In genomic region chr1:15007368-15007767, GRCh38 we compare ENCODE assay signal across 18 cellular contexts.
A peak's percentile ranks its signal among the peaks of the same experiment; 100 is the strongest.
DNase-seq lines count a peak whose midpoint lies in the region; ATAC-seq, FAIRE-seq and TF ChIP-seq lines count a peak whose summit lies in the region.
"Had no signal": no experiment of that assay in that cellular context is flagged by ENCODE, and none has a peak within 500 bp of the region (broad histone marks: within the 10 kb centered on the region; RNA-seq: fewer than 3 reads in every experiment).

No MANE protein-coding gene starts in this region.

- TF ChIP-seq CTCF in kidney (IDR thresholded peaks at IDR 0.05; ENCODE audit: borderline replicate concordance, extremely low read depth, insufficient read depth) (no peak), parathyroid adenoma (IDR thresholded peaks at IDR 0.05) (no peak), HepG2 (CRISPR knock-in tag; IDR thresholded peaks at IDR 0.05) (no peak)

- ATAC-seq in right cardiac atrium: peak in 1 of 2 donors; percentile 10
- ATAC-seq in HepG2: no peak
- ATAC-seq: A549 had no signal

- H3K9ac ChIP-seq in kidney (ENCODE audit: low read length in 2 of 2): no peak overlapping the region
- no peak overlapping the region for H3K9ac ChIP-seq in parathyroid adenoma
- H3K9ac ChIP-seq in HepG2 (ENCODE audit: insufficient read depth, low read depth, low read length): no peak overlapping the region

- peak in 1 of 3 donors; percentile 52 for DNase-seq in right cardiac atrium
- DNase-seq in cardiac septum (ENCODE audit: low spot score): no peak
- no peak for DNase-seq in kidney
- no peak for DNase-seq in HepG2 (ENCODE audit: low spot score)
- no peak for DNase-seq in stimulated activated naive CD4-positive, alpha-beta T cell (lab: John Stamatoyannopoulos, UW)
- DNase-seq in urothelium cell line (ENCODE audit: low spot score): no peak
- DNase-seq: EL, GF-D8, KBM-7, NCI-H1092, NCI-H1436, NCI-H187 treated with DMSO at 0.1 percent for 48 hours, NCI-H2227 treated with DMSO at 0.1 percent for 48 hours had no signal

- FAIRE-seq in kidney (lab: Jason Lieb, UNC): no peak
- FAIRE-seq in HepG2 (lab: Jason Lieb, UNC): no peak
- no peak for FAIRE-seq in urothelium cell line (lab: Jason Lieb, UNC)
- FAIRE-seq: A549, GM19239, H54 had no signal

- H3K27me3 ChIP-seq in right cardiac atrium (ENCODE audit: control insufficient read depth, insufficient read depth): no peaks in the 10 kb centered on the region
- no peaks in the 10 kb centered on the region for H3K27me3 ChIP-seq in parathyroid adenoma (ENCODE audit: control insufficient read depth, insufficient read depth, low read length)
- no peaks in the 10 kb centered on the region for H3K27me3 ChIP-seq in HepG2 (ENCODE audit: control insufficient read depth in 1 of 2, insufficient read depth in 2 of 2, low read length in 2 of 2)

- WGBS in right cardiac atrium: 89% methylated on average over 11 of the region's 11 CpGs
- WGBS in HepG2 (ENCODE audit: low lambda C conversion rate): 90% methylated on average over 4 of the region's 11 CpGs

- H3K4me3 ChIP-seq in right cardiac atrium (ENCODE audit: low read length) (no peak overlapping the region), kidney (ENCODE audit: low read length in 2 of 2) (no peak overlapping the region), parathyroid adenoma (ENCODE audit: low read depth, low read length) (no peak overlapping the region), HepG2 (replicated peaks in 1 of 3; ENCODE audit: insufficient read depth in 1 of 3, low read depth in 2 of 3, low read length in 3 of 3) (no peak overlapping the region)
- H3K4me3 ChIP-seq: A549 had no signal

- intact Hi-C loops in right cardiac atrium (cut with DNase I) (no loop called here), cardiac septum (cut with DNase I) (no loop called here), kidney (cut with DNase I) (no loop called here), HepG2 (cut with micrococcal nuclease; ENCODE audit: unreplicated experiment) (no loop called here)

- H3K9me3 ChIP-seq in right cardiac atrium (ENCODE audit: control insufficient read depth, low read length) (no peaks in the 10 kb centered on the region), kidney (ENCODE audit: control insufficient read depth in 1 of 2, low read length in 2 of 2) (no peaks in the 10 kb centered on the region), parathyroid adenoma (ENCODE audit: control insufficient read depth, low read length) (no peaks in the 10 kb centered on the region), HepG2 (ENCODE audit: low read length) (no peaks in the 10 kb centered on the region)
- H3K9me3 ChIP-seq: A549 had no signal

- no peaks in the 10 kb centered on the region for H4K20me1 ChIP-seq in HepG2 (ENCODE audit: insufficient read depth, low read length)

- peaks cover 6% of the 10 kb centered on the region for H3K4me1 ChIP-seq in right cardiac atrium (ENCODE audit: control insufficient read depth, insufficient read depth, low read length)
- peaks cover 26 to 41% of the 10 kb centered on the region in 2 donors for H3K4me1 ChIP-seq in kidney (ENCODE audit: control insufficient read depth in 1 of 2, insufficient read depth in 1 of 2, low read depth in 1 of 2, low read length in 2 of 2)
- peaks cover 27% of the 10 kb centered on the region for H3K4me1 ChIP-seq in parathyroid adenoma
- H3K4me1 ChIP-seq in HepG2 (ENCODE audit: insufficient read depth, low read length): peaks cover 28% of the 10 kb centered on the region

- BruUV-seq in HepG2 (replicated peaks; lab: Mats Ljungman, UMichigan): no TSS peak

- CTCF ChIA-PET in HepG2 (lab: Yijun Ruan, JAX; ENCODE audit: low intra/inter-chr PET ratio, low total read pairs): no interaction called here

- TF ChIP-seq POLR2A in HepG2 (IDR thresholded peaks at IDR 0.05; ENCODE audit: insufficient read depth in 1 of 2, low read depth in 2 of 2, low read length in 2 of 2): no peak

- H3K36me3 ChIP-seq in kidney (ENCODE audit: control insufficient read depth in 1 of 2, insufficient read depth in 2 of 2, low read length in 2 of 2) (no peaks in the 10 kb centered on the region), parathyroid adenoma (ENCODE audit: control insufficient read depth, insufficient read depth, low read length) (no peaks in the 10 kb centered on the region), HepG2 (replicated peaks in 1 of 2; ENCODE audit: control insufficient read depth in 1 of 2, insufficient read depth in 2 of 2, low read length in 2 of 2) (peaks cover 5 to 29% of the 10 kb centered on the region in 2 experiments; a peak in 4 of 5 replicates)

- no peak for TF ChIP-seq EP300 in HepG2 (IDR thresholded peaks at IDR 0.05; ENCODE audit: low read depth in 2 of 2, low read length in 2 of 2)
- TF ChIP-seq EP300 in HepG2 (CRISPR knock-in tag; IDR thresholded peaks at IDR 0.05; ENCODE audit: borderline replicate concordance): no peak

- H3K4me2 ChIP-seq in parathyroid adenoma (ENCODE audit: low read length): peak overlapping the region; percentile 37
- no peak overlapping the region for H3K4me2 ChIP-seq in HepG2 (ENCODE audit: low read depth, low read length)
- H3K4me2 ChIP-seq: A549 had no signal

- H2AFZ ChIP-seq in parathyroid adenoma (peak overlapping the region; percentile 33), HepG2 (ENCODE audit: low read length) (no peak overlapping the region)

- POLR2A ChIA-PET in HepG2 (lab: Yijun Ruan, JAX): interaction anchor here (1.5 kb wide), 1 partner anchor 68 kb away, joined by 3 read pairs; no protein-coding TSS in a partner anchor

- H3K27ac ChIP-seq in right cardiac atrium (ENCODE audit: low read length) (peak overlapping the region; percentile 20), kidney (ENCODE audit: low read depth in 2 of 2, low read length in 2 of 2) (peak overlapping the region; percentile 58 to 86), parathyroid adenoma (peak overlapping the region; percentile 79), HepG2 (ENCODE audit: extremely low read length, insufficient read depth, low read length) (no peak overlapping the region)
- H3K27ac ChIP-seq: A549, RWPE1 had no signal

- H3K79me2 ChIP-seq in parathyroid adenoma (peaks cover 16% of the 10 kb centered on the region), HepG2 (ENCODE audit: insufficient read depth, low read length) (peaks cover 4% of the 10 kb centered on the region)

- TF ChIP-seq RAD21 in HepG2 (CRISPR knock-in tag; IDR thresholded peaks at IDR 0.05): no peak

- in situ Hi-C loops in HepG2 (cut with HindIII; ENCODE audit: extremely low pct_ligation_motif_present, low pct_unique_long_range_greater_than_20kb): no loop called here

TF ChIP-seq in HepG2, 621 proteins besides CTCF, POLR2A, EP300 and RAD21:
- TF ChIP-seq ZNF577 (CRISPR knock-in tag; IDR thresholded peaks at IDR 0.05; ENCODE audit: borderline replicate concordance, low read depth) (no peak), ZNF687 (CRISPR knock-in tag; IDR thresholded peaks at IDR 0.05) (no peak), ZNF232 (CRISPR knock-in tag; IDR thresholded peaks at IDR 0.05; ENCODE audit: borderline replicate concordance) (no peak)
